Comparison of ENCODE assay signal across 8 cellular contexts in the genomic region with DNA sequence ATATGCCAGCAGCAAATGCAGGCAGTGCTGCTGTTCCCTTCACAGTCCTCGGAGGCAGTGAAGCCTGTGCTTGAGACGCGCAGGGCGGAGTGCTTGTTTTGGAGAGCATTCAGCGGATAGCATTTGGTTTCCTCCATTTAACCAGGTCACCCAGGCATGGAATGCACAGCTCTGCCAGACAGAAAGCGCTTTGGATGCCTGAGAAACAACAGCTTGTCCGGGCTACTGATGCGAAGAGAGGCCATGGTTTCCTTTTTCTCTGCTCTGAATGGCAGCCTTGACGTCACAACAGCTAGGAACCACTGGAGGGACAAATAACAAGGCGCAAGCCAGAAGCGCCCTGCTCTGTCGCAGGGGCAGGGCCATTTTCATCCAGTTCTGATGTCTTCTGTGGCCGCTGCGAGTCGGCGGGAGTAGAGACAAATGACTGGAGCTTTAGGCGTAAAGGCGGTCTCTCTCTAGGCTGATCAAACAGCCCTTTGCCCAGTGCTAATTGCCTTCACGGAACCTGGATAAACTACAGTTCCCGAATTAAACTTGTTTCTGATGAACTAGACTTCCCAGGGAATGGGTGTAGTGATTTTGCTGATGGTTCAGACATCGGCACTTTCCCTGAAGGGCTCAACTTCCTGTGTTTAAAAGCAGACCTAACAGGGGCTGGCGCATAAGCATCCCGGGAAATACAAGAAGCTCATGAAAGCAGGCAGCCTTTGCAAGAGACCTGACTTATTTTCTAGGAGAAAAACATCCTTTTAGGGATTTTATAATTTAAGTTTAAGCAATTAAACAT.
DNase-seq lines count a peak whose midpoint lies in the region; ATAC-seq, FAIRE-seq and TF ChIP-seq lines count a peak whose summit lies in the region.

No MANE protein-coding gene starts in this region.

- H3K27me3 ChIP-seq in upper lobe of left lung = no peaks in the 10 kb centered on the region

- no peak for TF ChIP-seq EP300 in upper lobe of left lung (IDR thresholded peaks at IDR 0.05)

- POLR2A ChIA-PET in AG04449 (lab: Yijun Ruan, JAX) = interaction anchor here (0.6 to 2.1 kb wide), 5 partner anchors 8 to 35 kb away, joined by 3 to 13 read pairs (median 3); no protein-coding TSS in a partner anchor
- POLR2A ChIA-PET in activated CD4-positive, alpha-beta T cell treated with anti-CD3 and anti-CD28 coated beads, Interleukin-2, amount 10 ng/mL, durations not matched to agents 7 days and 5 days (lab: Charles Lee) = interaction anchor here (0.6 kb wide), 1 partner anchor 962 kb away, joined by 7 read pairs; no protein-coding TSS in a partner anchor

- H3K27ac ChIP-seq in coronary artery (peak overlapping the region; percentile 83 to 88), upper lobe of left lung (peak overlapping the region; percentile 38 to 77 (median 61))

- no peak overlapping the region for H3K27ac Mint-ChIP-seq in activated CD4-positive, alpha-beta T cell treated with anti-CD3 and anti-CD28 coated beads, Interleukin-2, amount 10 ng/mL, durations not matched to agents 7 days and 5 days

- TF ChIP-seq POLR2A in upper lobe of left lung (IDR thresholded peaks at IDR 0.05) = no peak

- ATAC-seq in upper lobe of left lung (ENCODE audit: low FRiP score in 2 of 2) = peak; percentile 57 to 80

- no peak overlapping the region for H3K4me3 Mint-ChIP-seq in activated CD4-positive, alpha-beta T cell treated with anti-CD3 and anti-CD28 coated beads, Interleukin-2, amount 10 ng/mL, durations not matched to agents 7 days and 5 days

- H3K27me3 Mint-ChIP-seq in activated CD4-positive, alpha-beta T cell treated with anti-CD3 and anti-CD28 coated beads, Interleukin-2, amount 10 ng/mL, durations not matched to agents 7 days and 5 days = no peaks in the 10 kb centered on the region

- H3K9me3 ChIP-seq in upper lobe of left lung = no peaks in the 10 kb centered on the region

- CTCF ChIA-PET in AG04449 (lab: Yijun Ruan, JAX) = interaction anchor here (0.8 to 3.5 kb wide), 11 partner anchors 10 to 147 kb away, joined by 3 to 21 read pairs (median 4); no protein-coding TSS in a partner anchor
- CTCF ChIA-PET in activated CD4-positive, alpha-beta T cell treated with anti-CD3 and anti-CD28 coated beads, Interleukin-2, amount 10 ng/mL, durations not matched to agents 7 days and 5 days (lab: Charles Lee) = interaction anchor here (0.5 to 2.4 kb wide), 7 partner anchors 8 to 451 kb away, joined by 3 to 9 read pairs (median 5); no protein-coding TSS in a partner anchor

- H3K36me3 Mint-ChIP-seq in activated CD4-positive, alpha-beta T cell treated with anti-CD3 and anti-CD28 coated beads, Interleukin-2, amount 10 ng/mL, durations not matched to agents 7 days and 5 days (ENCODE audit: low read depth) = peaks cover 62% of the 10 kb centered on the region

- no peak for TF ChIP-seq CTCF in AG04449 (IDR thresholded peaks at IDR 0.05; ENCODE audit: insufficient read depth, low read length, missing control alignments)
- no peak for TF ChIP-seq CTCF in coronary artery (IDR thresholded peaks at IDR 0.05)
- peak in 1 of 6 experiments; percentile 10 for TF ChIP-seq CTCF in upper lobe of left lung (IDR thresholded peaks at IDR 0.05)

- peaks cover 89% of the 10 kb centered on the region for H3K4me1 Mint-ChIP-seq in activated CD4-positive, alpha-beta T cell treated with anti-CD3 and anti-CD28 coated beads, Interleukin-2, amount 10 ng/mL, durations not matched to agents 7 days and 5 days

- H3K4me1 ChIP-seq in upper lobe of left lung = peaks cover 56 to 76% (median 62%) of the 10 kb centered on the region in 4 donors

- DNase-seq in AG04449 (ENCODE audit: low read depth, low spot score) (no peak), NCI-H2107 (lab: John Stamatoyannopoulos, UW) (peak; percentile 83), coronary artery (ENCODE audit: low spot score) (peak; percentile 95), middle frontal gyrus (ENCODE audit: extremely low spot score, low spot score) (peak; percentile 77), upper lobe of left lung (peak in 1 of 2 donors; percentile 37), OCI-M1 (lab: John Stamatoyannopoulos, UW) (no peak), GM19239 (ENCODE audit: insufficient read length, low spot score) (no peak)
- DNase-seq in activated CD4-positive, alpha-beta T cell treated with anti-CD3 and anti-CD28 coated beads, Interleukin-2, amount 10 ng/mL, durations not matched to agents 7 days and 5 days = no peak

- no peak for FAIRE-seq in GM19239 (lab: Jason Lieb, UNC)

- no peaks in the 10 kb centered on the region for H3K9me3 Mint-ChIP-seq in activated CD4-positive, alpha-beta T cell treated with anti-CD3 and anti-CD28 coated beads, Interleukin-2, amount 10 ng/mL, durations not matched to agents 7 days and 5 days

- H3K36me3 ChIP-seq in upper lobe of left lung = peaks cover 0 to 11% (median 3%) of the 10 kb centered on the region in 4 donors

- WGBS in upper lobe of left lung, 2 donors = 68 to 70% methylated on average over 22 to 23 of the region's 23 CpGs

- peak overlapping the region; percentile 38 for H3K4me3 ChIP-seq in AG04449 (ENCODE audit: low read depth, low read length)
- H3K4me3 ChIP-seq in coronary artery = peak overlapping the region; percentile 56
- peak overlapping the region in 1 of 4 donors; percentile 18 for H3K4me3 ChIP-seq in upper lobe of left lung

Comparison
In these comparisons a context has a peak if more than half of its experiments do, and no peak if none do; other contexts are left out.
1. DNase-seq: peak in NCI-H2107 (single experiment), coronary artery (single experiment) and middle frontal gyrus (single experiment); none in AG04449 (single experiment), OCI-M1 (single experiment), GM19239 (single experiment) and activated CD4-positive, alpha-beta T cell treated with anti-CD3 and anti-CD28 coated beads, Interleukin-2, amount 10 ng/mL, durations not matched to agents 7 days and 5 days (single experiment).